1 cellular context compared by ENCODE assay signal in the genomic region with DNA sequence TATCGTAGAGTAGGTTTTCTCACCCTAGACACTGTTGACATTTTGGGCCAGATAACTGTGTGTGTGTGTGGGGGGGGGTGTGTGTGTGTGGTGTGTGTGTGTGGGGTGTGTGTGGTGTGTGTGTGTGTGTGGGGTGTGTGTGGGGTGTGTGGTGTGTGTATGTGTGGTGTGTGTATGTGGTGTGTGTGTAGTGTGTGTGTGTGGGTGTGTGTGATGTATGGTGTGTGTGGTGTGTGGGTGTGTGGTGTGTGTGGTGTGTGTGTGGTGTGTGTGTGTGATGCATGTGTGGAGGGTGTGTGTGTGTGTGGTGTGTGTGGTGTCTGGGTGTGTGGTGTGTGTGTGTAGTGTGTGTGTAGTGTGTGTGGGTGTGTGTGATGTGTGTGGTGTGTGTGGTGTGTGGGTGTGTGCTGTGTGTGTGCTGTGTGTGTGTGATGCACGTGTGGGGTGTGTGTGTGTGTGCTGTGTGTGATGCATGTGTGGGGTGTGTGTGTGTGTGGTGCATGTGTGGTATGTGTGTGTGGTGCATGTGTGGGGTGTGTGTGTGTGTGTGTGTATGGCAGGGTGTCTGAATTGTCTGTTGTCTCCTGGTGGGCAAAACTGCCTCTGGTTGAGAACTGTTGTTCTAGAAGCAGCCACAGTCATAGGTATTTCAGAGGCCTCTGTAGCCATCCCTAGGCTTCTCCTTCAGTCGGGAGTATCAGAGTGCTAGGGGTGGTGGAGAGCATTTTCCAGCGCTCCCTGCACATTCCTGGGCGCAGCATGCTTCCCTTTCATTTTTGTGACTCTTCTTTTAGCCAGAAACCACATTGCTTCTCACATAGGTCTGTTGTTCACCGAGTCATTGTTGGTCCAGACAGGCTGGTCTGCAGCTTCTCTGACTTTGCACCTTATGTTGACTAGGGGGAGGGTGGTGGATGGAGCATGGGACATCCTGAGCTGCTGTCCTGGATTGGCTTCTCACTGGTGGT.
A peak's percentile ranks its signal among the peaks of the same experiment; 100 is the strongest.
TF ChIP-seq lines count a peak whose summit lies in the region.

No MANE protein-coding gene starts in this region.

TF ChIP-seq in HEK293, 187 proteins besides CTCF, POLR2A, EP300 and RAD21 (continued from another document):
- TF ChIP-seq, protein P1, sequence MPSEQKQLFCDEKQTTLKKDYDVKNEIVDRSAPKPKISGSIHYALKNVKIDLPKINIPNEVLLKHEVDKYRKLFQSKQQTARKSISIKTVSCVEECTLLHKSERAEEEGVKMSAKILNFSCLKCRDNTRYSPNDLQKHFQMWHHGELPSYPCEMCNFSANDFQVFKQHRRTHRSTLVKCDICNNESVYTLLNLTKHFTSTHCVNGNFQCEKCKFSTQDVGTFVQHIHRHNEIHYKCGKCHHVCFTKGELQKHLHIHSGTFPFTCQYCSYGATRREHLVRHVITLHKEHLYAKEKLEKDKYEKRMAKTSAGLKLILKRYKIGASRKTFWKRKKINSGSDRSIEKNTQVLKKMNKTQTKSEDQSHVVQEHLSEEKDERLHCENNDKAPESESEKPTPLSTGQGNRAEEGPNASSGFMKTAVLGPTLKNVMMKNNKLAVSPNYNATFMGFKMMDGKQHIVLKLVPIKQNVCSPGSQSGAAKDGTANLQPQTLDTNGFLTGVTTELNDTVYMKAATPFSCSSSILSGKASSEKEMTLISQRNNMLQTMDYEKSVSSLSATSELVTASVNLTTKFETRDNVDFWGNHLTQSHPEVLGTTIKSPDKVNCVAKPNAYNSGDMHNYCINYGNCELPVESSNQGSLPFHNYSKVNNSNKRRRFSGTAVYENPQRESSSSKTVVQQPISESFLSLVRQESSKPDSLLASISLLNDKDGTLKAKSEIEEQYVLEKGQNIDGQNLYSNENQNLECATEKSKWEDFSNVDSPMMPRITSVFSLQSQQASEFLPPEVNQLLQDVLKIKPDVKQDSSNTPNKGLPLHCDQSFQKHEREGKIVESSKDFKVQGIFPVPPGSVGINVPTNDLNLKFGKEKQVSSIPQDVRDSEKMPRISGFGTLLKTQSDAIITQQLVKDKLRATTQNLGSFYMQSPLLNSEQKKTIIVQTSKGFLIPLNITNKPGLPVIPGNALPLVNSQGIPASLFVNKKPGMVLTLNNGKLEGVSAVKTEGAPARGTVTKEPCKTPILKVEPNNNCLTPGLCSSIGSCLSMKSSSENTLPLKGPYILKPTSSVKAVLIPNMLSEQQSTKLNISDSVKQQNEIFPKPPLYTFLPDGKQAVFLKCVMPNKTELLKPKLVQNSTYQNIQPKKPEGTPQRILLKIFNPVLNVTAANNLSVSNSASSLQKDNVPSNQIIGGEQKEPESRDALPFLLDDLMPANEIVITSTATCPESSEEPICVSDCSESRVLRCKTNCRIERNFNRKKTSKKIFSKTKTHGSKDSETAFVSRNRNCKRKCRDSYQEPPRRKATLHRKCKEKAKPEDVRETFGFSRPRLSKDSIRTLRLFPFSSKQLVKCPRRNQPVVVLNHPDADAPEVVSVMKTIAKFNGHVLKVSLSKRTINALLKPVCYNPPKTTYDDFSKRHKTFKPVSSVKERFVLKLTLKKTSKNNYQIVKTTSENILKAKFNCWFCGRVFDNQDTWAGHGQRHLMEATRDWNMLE (tag by site-specific recombination; conservative IDR thresholded peaks at IDR 0.05; ENCODE audit: low read depth), result no peak
- TF ChIP-seq, protein P2, sequence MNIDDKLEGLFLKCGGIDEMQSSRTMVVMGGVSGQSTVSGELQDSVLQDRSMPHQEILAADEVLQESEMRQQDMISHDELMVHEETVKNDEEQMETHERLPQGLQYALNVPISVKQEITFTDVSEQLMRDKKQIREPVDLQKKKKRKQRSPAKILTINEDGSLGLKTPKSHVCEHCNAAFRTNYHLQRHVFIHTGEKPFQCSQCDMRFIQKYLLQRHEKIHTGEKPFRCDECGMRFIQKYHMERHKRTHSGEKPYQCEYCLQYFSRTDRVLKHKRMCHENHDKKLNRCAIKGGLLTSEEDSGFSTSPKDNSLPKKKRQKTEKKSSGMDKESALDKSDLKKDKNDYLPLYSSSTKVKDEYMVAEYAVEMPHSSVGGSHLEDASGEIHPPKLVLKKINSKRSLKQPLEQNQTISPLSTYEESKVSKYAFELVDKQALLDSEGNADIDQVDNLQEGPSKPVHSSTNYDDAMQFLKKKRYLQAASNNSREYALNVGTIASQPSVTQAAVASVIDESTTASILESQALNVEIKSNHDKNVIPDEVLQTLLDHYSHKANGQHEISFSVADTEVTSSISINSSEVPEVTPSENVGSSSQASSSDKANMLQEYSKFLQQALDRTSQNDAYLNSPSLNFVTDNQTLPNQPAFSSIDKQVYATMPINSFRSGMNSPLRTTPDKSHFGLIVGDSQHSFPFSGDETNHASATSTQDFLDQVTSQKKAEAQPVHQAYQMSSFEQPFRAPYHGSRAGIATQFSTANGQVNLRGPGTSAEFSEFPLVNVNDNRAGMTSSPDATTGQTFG (tag by site-specific recombination; IDR thresholded peaks at IDR 0.05; ENCODE audit: borderline replicate concordance), result peak; percentile 36; the same call in 1 of the 2 replicates
- TF ChIP-seq, protein P3, sequence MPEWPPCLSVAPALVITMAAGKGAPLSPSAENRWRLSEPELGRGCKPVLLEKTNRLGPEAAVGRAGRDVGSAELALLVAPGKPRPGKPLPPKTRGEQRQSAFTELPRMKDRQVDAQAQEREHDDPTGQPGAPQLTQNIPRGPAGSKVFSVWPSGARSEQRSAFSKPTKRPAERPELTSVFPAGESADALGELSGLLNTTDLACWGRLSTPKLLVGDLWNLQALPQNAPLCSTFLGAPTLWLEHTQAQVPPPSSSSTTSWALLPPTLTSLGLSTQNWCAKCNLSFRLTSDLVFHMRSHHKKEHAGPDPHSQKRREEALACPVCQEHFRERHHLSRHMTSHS (tag by site-specific recombination; IDR thresholded peaks at IDR 0.05), result 0 out of 2 replicates have a peak, but pooled peaks have one; percentile 10
- TF ChIP-seq TCF7L2 (IDR thresholded peaks at IDR 0.05; ENCODE audit: borderline replicate concordance, low read depth, low read length), result no peak
- TF ChIP-seq ZNF624 (tag by site-specific recombination; IDR thresholded peaks at IDR 0.05), result no peak
- TF ChIP-seq ZNF112 (tag by site-specific recombination; IDR thresholded peaks at IDR 0.05), result no peak
- TF ChIP-seq ZNF596 (tag by site-specific recombination; IDR thresholded peaks at IDR 0.05), result no peak
- TF ChIP-seq, protein P4, sequence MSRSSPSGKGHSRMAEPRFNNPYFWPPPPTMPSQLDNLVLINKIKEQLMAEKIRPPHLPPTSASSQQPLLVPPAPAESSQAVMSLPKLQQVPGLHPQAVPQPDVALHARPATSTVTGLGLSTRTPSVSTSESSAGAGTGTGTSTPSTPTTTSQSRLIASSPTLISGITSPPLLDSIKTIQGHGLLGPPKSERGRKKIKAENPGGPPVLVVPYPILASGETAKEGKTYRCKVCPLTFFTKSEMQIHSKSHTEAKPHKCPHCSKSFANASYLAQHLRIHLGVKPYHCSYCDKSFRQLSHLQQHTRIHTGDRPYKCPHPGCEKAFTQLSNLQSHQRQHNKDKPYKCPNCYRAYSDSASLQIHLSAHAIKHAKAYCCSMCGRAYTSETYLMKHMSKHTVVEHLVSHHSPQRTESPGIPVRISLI (tag by site-specific recombination; IDR thresholded peaks at IDR 0.05), result no peak
- TF ChIP-seq ZFP69B (tag by site-specific recombination; IDR thresholded peaks at IDR 0.05), result no peak
- no peak for TF ChIP-seq ZNF121 (tag by site-specific recombination; IDR thresholded peaks at IDR 0.05)
- no peak for TF ChIP-seq GLI4 (tag by site-specific recombination; IDR thresholded peaks at IDR 0.05)
- TF ChIP-seq ZNF654 (tag by site-specific recombination; IDR thresholded peaks at IDR 0.05; ENCODE audit: low read depth), result no peak
- TF ChIP-seq ZSCAN16 (tag by site-specific recombination; IDR thresholded peaks at IDR 0.05), result no peak
- TF ChIP-seq ZBTB20 (tag by site-specific recombination; IDR thresholded peaks at IDR 0.05), result 0 out of 2 replicates have a peak, but pooled peaks have one; percentile 4
- TF ChIP-seq, protein P5, sequence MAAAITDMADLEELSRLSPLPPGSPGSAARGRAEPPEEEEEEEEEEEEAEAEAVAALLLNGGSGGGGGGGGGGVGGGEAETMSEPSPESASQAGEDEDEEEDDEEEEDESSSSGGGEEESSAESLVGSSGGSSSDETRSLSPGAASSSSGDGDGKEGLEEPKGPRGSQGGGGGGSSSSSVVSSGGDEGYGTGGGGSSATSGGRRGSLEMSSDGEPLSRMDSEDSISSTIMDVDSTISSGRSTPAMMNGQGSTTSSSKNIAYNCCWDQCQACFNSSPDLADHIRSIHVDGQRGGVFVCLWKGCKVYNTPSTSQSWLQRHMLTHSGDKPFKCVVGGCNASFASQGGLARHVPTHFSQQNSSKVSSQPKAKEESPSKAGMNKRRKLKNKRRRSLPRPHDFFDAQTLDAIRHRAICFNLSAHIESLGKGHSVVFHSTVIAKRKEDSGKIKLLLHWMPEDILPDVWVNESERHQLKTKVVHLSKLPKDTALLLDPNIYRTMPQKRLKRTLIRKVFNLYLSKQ (tag by site-specific recombination; IDR thresholded peaks at IDR 0.05; ENCODE audit: borderline replicate concordance), result no peak
- no peak for TF ChIP-seq ZNF777 (tag by site-specific recombination; IDR thresholded peaks at IDR 0.05; ENCODE audit: borderline replicate concordance)
- no peak for TF ChIP-seq ZNF302 (tag by site-specific recombination; IDR thresholded peaks at IDR 0.05; ENCODE audit: low read depth)
- TF ChIP-seq ZNF501 (tag by site-specific recombination; IDR thresholded peaks at IDR 0.05), result no peak
- no peak for TF ChIP-seq ZNF776 (tag by site-specific recombination; IDR thresholded peaks at IDR 0.05; ENCODE audit: borderline replicate concordance)
- no peak for TF ChIP-seq ZNF311 (tag by site-specific recombination; IDR thresholded peaks at IDR 0.05; ENCODE audit: borderline replicate concordance)
- no peak for TF ChIP-seq HOXA7 (CRISPR knock-in tag; IDR thresholded peaks at IDR 0.05; ENCODE audit: borderline replicate concordance)
- TF ChIP-seq ZNF335 (tag by site-specific recombination; conservative IDR thresholded peaks at IDR 0.05), result no peak
- TF ChIP-seq KLF16 (tag by site-specific recombination; IDR thresholded peaks at IDR 0.05), result no peak
- TF ChIP-seq OVOL3 (tag by site-specific recombination; IDR thresholded peaks at IDR 0.05), result no peak
- no peak for TF ChIP-seq KLF8 (tag by site-specific recombination; IDR thresholded peaks at IDR 0.05)
- TF ChIP-seq, protein P6, sequence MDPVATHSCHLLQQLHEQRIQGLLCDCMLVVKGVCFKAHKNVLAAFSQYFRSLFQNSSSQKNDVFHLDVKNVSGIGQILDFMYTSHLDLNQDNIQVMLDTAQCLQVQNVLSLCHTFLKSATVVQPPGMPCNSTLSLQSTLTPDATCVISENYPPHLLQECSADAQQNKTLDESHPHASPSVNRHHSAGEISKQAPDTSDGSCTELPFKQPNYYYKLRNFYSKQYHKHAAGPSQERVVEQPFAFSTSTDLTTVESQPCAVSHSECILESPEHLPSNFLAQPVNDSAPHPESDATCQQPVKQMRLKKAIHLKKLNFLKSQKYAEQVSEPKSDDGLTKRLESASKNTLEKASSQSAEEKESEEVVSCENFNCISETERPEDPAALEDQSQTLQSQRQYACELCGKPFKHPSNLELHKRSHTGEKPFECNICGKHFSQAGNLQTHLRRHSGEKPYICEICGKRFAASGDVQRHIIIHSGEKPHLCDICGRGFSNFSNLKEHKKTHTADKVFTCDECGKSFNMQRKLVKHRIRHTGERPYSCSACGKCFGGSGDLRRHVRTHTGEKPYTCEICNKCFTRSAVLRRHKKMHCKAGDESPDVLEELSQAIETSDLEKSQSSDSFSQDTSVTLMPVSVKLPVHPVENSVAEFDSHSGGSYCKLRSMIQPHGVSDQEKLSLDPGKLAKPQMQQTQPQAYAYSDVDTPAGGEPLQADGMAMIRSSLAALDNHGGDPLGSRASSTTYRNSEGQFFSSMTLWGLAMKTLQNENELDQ (tag by site-specific recombination; IDR thresholded peaks at IDR 0.05; ENCODE audit: low read depth), result no peak
- no peak for TF ChIP-seq ZSCAN23 (tag by site-specific recombination; IDR thresholded peaks at IDR 0.05)
- 0 out of 2 replicates have a peak, but pooled peaks have one; percentile 4 for TF ChIP-seq ZBTB48 (tag by site-specific recombination; IDR thresholded peaks at IDR 0.05)
- TF ChIP-seq, protein P7, sequence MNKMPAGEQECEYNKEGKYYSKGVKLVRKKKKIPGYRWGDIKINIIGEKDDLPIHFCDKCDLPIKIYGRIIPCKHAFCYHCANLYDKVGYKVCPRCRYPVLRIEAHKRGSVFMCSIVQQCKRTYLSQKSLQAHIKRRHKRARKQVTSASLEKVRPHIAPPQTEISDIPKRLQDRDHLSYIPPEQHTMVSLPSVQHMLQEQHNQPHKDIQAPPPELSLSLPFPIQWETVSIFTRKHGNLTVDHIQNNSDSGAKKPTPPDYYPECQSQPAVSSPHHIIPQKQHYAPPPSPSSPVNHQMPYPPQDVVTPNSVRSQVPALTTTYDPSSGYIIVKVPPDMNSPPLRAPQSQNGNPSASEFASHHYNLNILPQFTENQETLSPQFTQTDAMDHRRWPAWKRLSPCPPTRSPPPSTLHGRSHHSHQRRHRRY (tag by site-specific recombination; IDR thresholded peaks at IDR 0.05), result no peak
- TF ChIP-seq, protein P8, sequence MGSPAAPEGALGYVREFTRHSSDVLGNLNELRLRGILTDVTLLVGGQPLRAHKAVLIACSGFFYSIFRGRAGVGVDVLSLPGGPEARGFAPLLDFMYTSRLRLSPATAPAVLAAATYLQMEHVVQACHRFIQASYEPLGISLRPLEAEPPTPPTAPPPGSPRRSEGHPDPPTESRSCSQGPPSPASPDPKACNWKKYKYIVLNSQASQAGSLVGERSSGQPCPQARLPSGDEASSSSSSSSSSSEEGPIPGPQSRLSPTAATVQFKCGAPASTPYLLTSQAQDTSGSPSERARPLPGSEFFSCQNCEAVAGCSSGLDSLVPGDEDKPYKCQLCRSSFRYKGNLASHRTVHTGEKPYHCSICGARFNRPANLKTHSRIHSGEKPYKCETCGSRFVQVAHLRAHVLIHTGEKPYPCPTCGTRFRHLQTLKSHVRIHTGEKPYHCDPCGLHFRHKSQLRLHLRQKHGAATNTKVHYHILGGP (tag by site-specific recombination; IDR thresholded peaks at IDR 0.05), result no peak
